ENCODE assay signal across 9 cellular contexts in genomic region chr2:5286370-5286769, GRCh38.
"Had no signal": no experiment of that assay in that cellular context is flagged by ENCODE, and none has a peak within 500 bp of the region (broad histone marks: within the 10 kb centered on the region; RNA-seq: fewer than 3 reads in every experiment).

No MANE protein-coding gene starts in this region.

- ATAC-seq: GM23338, HCT116, K562 had no signal

- FAIRE-seq: H1, H54, K562 had no signal

- H2AFZ ChIP-seq: GM23338 had no signal

- H3K4me3 ChIP-seq: GM23338, K562 had no signal

- H3K27ac ChIP-seq: HL-60 had no signal

- DNase-seq: H9, HFFc6, IMR-90 had no signal

- H3K4me2 ChIP-seq: GM23338 had no signal
